Comparison of ENCODE assay signal across 11 cellular contexts in genomic region chr20:45945678-45946148, GRCh38. TPM values are rescaled to one million over a fixed set of nuclear protein-coding genes. Genes with fewer than 3 reads are reported as not detected.
DNase-seq lines count a peak whose midpoint lies in the region; ATAC-seq, FAIRE-seq and TF ChIP-seq lines count a peak whose summit lies in the region.
"Had no signal": no experiment of that assay in that cellular context is flagged by ENCODE, and none has a peak within 500 bp of the region (broad histone marks: within the 10 kb centered on the region; RNA-seq: fewer than 3 reads in every experiment).

No MANE protein-coding gene starts in this region.

- H4K20me1 ChIP-seq in GM23248 (ENCODE audit: insufficient read depth), result no peaks in the 10 kb centered on the region

- intact Hi-C loops in gastrocnemius medialis (cut with DNase I; ENCODE audit: low total_unique reads), result no loop called here

- H3K9me3 ChIP-seq in GM23248 (ENCODE audit: low read depth), result no peaks in the 10 kb centered on the region
- no peaks in the 10 kb centered on the region for H3K9me3 ChIP-seq in gastrocnemius medialis

- no peak for TF ChIP-seq POLR2A in gastrocnemius medialis (IDR thresholded peaks at IDR 0.05)

- peaks cover 13% of the 10 kb centered on the region; the same call in 1 of the 2 replicates for H3K4me1 ChIP-seq in GM23248 (ENCODE audit: insufficient read depth)
- peaks cover 15 to 35% of the 10 kb centered on the region in 2 donors for H3K4me1 ChIP-seq in gastrocnemius medialis

- H3K79me2 ChIP-seq in GM23248 (ENCODE audit: insufficient read depth), result no peaks in the 10 kb centered on the region

- ATAC-seq in gastrocnemius medialis, result no peak

- peaks cover 27% of the 10 kb centered on the region; the same call in 1 of the 2 replicates for H3F3A ChIP-seq in GM23248 (ENCODE audit: insufficient read depth)

- H3K9me2 ChIP-seq in GM23248 (ENCODE audit: insufficient read depth), result no peaks in the 10 kb centered on the region

- peaks cover 20% of the 10 kb centered on the region; the same call in 1 of the 2 replicates for H3K36me3 ChIP-seq in GM23248 (ENCODE audit: low read depth)
- peaks cover 0 to 82% of the 10 kb centered on the region in 2 donors for H3K36me3 ChIP-seq in gastrocnemius medialis

- H2AFZ ChIP-seq in GM23248, result no peak overlapping the region

- H3K4me2 ChIP-seq in GM23248 (ENCODE audit: unreplicated experiment), result no peak overlapping the region

- 80 to 85% methylated on average over 12 to 13 of the region's 13 CpGs for WGBS in GM23248 (ENCODE audit: low coverage in 1 of 2, low lambda C conversion rate in 2 of 2, missing lambda C conversion rate in 2 of 2), 2 experiments

- no peaks in the 10 kb centered on the region for H3K27me3 ChIP-seq in GM23248 (replicated peaks; ENCODE audit: insufficient read depth)
- no peaks in the 10 kb centered on the region for H3K27me3 ChIP-seq in gastrocnemius medialis

- 0 out of 2 replicates have a peak overlapping the region, but pooled peaks have one; percentile 60 for H3K9ac ChIP-seq in GM23248

- FAIRE-seq in frontal cortex (lab: Jason Lieb, UNC), result no peak

- H3K4me3 ChIP-seq in GM23248 (no peak overlapping the region), gastrocnemius medialis (no peak overlapping the region)

- in situ Hi-C loops in GM23248 (cut with MboI), result no loop called here
- in situ Hi-C loops in gastrocnemius medialis (cut with MboI; ENCODE audit: low sequenced_read_pairs in 4 of 4), result loop anchor here in 1 of 4 donors (10.0 kb wide), 1 partner anchor 121 kb away; the partner anchor contains the start of gene TNNC2

- TF ChIP-seq CTCF in gastrocnemius medialis (IDR thresholded peaks at IDR 0.05 in 4 of 5, conservative IDR thresholded peaks at IDR 0.05 in 1 of 5), result no peak

- peak; percentile 51 for DNase-seq in GM23248
- DNase-seq in NOMO-1 treated with dmso at 0.1 percent for 144 hours (lab: John Stamatoyannopoulos, UW; ENCODE audit: unreplicated experiment), result peak; percentile 23
- DNase-seq in gastrocnemius medialis, result no peak
- DNase-seq in T-helper 2 cell, result no peak
- DNase-seq in frontal cortex (ENCODE audit: low spot score in 2 of 2), result no peak
- no peak for DNase-seq in NCI-H524 (lab: John Stamatoyannopoulos, UW)
- DNase-seq in DMS153 treated with DMSO at 0.1 percent for 48 hours (lab: John Stamatoyannopoulos, UW; ENCODE audit: unreplicated experiment), result no peak
- DNase-seq: DMS153, NCI-H510A, T-helper 9 cell had no signal

- H3K27ac ChIP-seq in GM23248, result no peak overlapping the region
- peak overlapping the region; percentile 3 for H3K27ac ChIP-seq in cingulate gyrus (ENCODE audit: low read depth, low read length)
- H3K27ac ChIP-seq in gastrocnemius medialis, result peak overlapping the region; percentile 86 to 96 (median 92)

RNA-seq across cellular contexts. Expression of gene PCIF1, which starts 11.2 kb away (rescaled TPM):
- total RNA-seq in GM23248 (2014; rRNA removed; shearing (Covaris generic)), result 4.2 and 5.3 TPM in 2 replicates
- 23.8 and 24.3 TPM in 2 replicates for polyA plus RNA-seq in GM23248 (2016; fragmentation: Nextera tagmentation; extraction: Ambion mirVana)
- total RNA-seq in gastrocnemius medialis (10 to 100 TPM; 32.1 to 51.2 (median 37.0) TPM), frontal cortex (9.0 TPM)

RNA-seq across cellular contexts. Expression of gene ZNF335, which starts 26.3 kb away (rescaled TPM):
- total RNA-seq in GM23248 (2014; rRNA removed; shearing (Covaris generic)), result 10.8 and 12.6 TPM in 2 replicates
- polyA plus RNA-seq in GM23248 (2016; fragmentation: Nextera tagmentation; extraction: Ambion mirVana), result 6.0 and 6.9 TPM in 2 replicates
- total RNA-seq in gastrocnemius medialis, result 10 to 100 TPM in 3 of 4 donors, 1 to 10 TPM in 1; 8.3 to 19.1 (median 12.7) TPM
- total RNA-seq in frontal cortex, result 12.6 TPM

RNA-seq across cellular contexts. Expression of gene PLTP, which starts 33.8 kb away (rescaled TPM):
- 14.5 and 22.6 TPM in 2 replicates for total RNA-seq in GM23248 (2014; rRNA removed; shearing (Covaris generic))
- 24.4 and 25.7 TPM in 2 replicates for polyA plus RNA-seq in GM23248 (2016; fragmentation: Nextera tagmentation; extraction: Ambion mirVana)
- 10 to 100 TPM; 22.2 to 77.3 (median 37.3) TPM for total RNA-seq in gastrocnemius medialis
- total RNA-seq in frontal cortex, result 19.2 TPM

RNA-seq across cellular contexts. Expression of gene CTSA, which starts 54.6 kb away (rescaled TPM):
- 154 and 176 TPM in 2 replicates for total RNA-seq in GM23248 (2014; rRNA removed; shearing (Covaris generic))
- polyA plus RNA-seq in GM23248 (2016; fragmentation: Nextera tagmentation; extraction: Ambion mirVana), result 303 and 321 TPM in 2 replicates
- total RNA-seq in gastrocnemius medialis (10 to 100 TPM; 21.9 to 59.2 (median 46.2) TPM), frontal cortex (14.7 TPM)

RNA-seq across cellular contexts. Expression of gene NEURL2, which starts 54.7 kb away (rescaled TPM):
- total RNA-seq in GM23248 (2014; rRNA removed; shearing (Covaris generic)), result 4.3 and 8.3 TPM in 2 replicates
- 1.4 and 2.1 TPM in 2 replicates for polyA plus RNA-seq in GM23248 (2016; fragmentation: Nextera tagmentation; extraction: Ambion mirVana)
- 10 to 100 TPM in 2 of 4 donors, 1 to 10 TPM in 2; 4.9 to 24.1 (median 10.2) TPM for total RNA-seq in gastrocnemius medialis
- total RNA-seq in frontal cortex, result 3.3 TPM

Comparison
In these comparisons a context has a peak if more than half of its experiments do, and no peak if none do; other contexts are left out.
1. DNase-seq: peak in GM23248 (single experiment) and NOMO-1 treated with dmso at 0.1 percent for 144 hours (single experiment); none in gastrocnemius medialis (0 of 2), T-helper 2 cell (0 of 5), frontal cortex (0 of 2), NCI-H524 (0 of 2) and DMS153 treated with DMSO at 0.1 percent for 48 hours (single experiment).